Comparison of ENCODE assay signal across 32 cellular contexts in genomic region chr2:16851131-16851530, GRCh38.
"Had no signal": no experiment of that assay in that cellular context is flagged by ENCODE, and none has a peak within 500 bp of the region (broad histone marks: within the 10 kb centered on the region; RNA-seq: fewer than 3 reads in every experiment).

No MANE protein-coding gene starts in this region.

- ATAC-seq: activated CD4-positive, CD25-positive, alpha-beta regulatory T cell treated with anti-CD3 and anti-CD28 coated beads, Interleukin-2, amount 50 U/mL, for 24 hours; activated CD8-positive, alpha-beta T cell treated with anti-CD3 and anti-CD28 coated beads for 36 hours; activated naive CD4-positive, alpha-beta T cell treated with anti-CD3 and anti-CD28 coated beads, Interleukin-2, amount 50 U/mL, for 72 hours; activated T-cell treated with anti-CD3 and anti-CD28 coated beads, Interleukin-2, amount 50 U/mL, for 4 hours; activated T-cell treated with anti-CD3 and anti-CD28 coated beads, Interleukin-2, amount 50 U/mL, for 72 hours; activated T-helper 17 cell treated with anti-CD3 and anti-CD28 coated beads, Interleukin-2, amount 50 U/mL, for 72 hours; body of pancreas; WTC11 had no signal

- DNase-seq: activated CD4-positive, alpha-beta memory T cell treated with anti-CD3 and anti-CD28 coated beads for 36 hours; activated CD4-positive, alpha-beta T cell treated with anti-CD3 and anti-CD28 coated beads for 4 hours; activated CD4-positive, alpha-beta T cell treated with anti-CD3 and anti-CD28 coated beads, Interleukin-2, amount 10 ng/mL, durations not matched to agents 24 days and 14 days; activated CD4-positive, alpha-beta T cell treated with anti-CD3 and anti-CD28 coated beads, Interleukin-2, amount 50 U/mL, for 1 hour; activated CD4-positive, alpha-beta T cell treated with anti-CD3 and anti-CD28 coated beads, Interleukin-2, amount 50 U/mL, for 4 hours; activated CD4-positive, CD25-positive, alpha-beta regulatory T cell; activated CD8-positive, alpha-beta memory T cell treated with anti-CD3 and anti-CD28 coated beads, Interleukin-2, amount 50 U/mL, for 4 hours; activated CD8-positive, alpha-beta T cell treated with anti-CD3 and anti-CD28 coated beads for 36 hours; activated effector memory CD4-positive, alpha-beta T cell treated with anti-CD3 and anti-CD28 coated beads, Interleukin-2, amount 50 U/mL, for 16 hours; activated gamma-delta T cell treated with Interleukin-2 at 50 U/mL for 16 hours; activated naive CD4-positive, alpha-beta T cell; activated naive CD4-positive, alpha-beta T cell treated with anti-CD3 and anti-CD28 coated beads for 36 hours; activated naive CD4-positive, alpha-beta T cell treated with anti-CD3 and anti-CD28 coated beads, Interleukin-2, amount 50 U/mL, for 16 hours; activated naive CD8-positive, alpha-beta T cell treated with anti-CD3 and anti-CD28 coated beads for 36 hours; activated T-cell treated with anti-CD3 and anti-CD28 coated beads for 4 hours; activated T-cell treated with anti-CD3 and anti-CD28 coated beads, Interleukin-2, amount 50 U/mL, for 1 hour; activated T-cell treated with anti-CD3 and anti-CD28 coated beads, Interleukin-2, amount 50 U/mL, for 4 hours; activated T-cell treated with anti-CD3 and anti-CD28 coated beads, Interleukin-2, amount 50 U/mL, for 72 hours; adrenal gland; amniotic stem cell; aorta; body of pancreas; brain microvascular endothelial cell; central memory CD4-positive, alpha-beta T cell; cerebellar nuclear complex; T-helper 1 cell; T-helper 2 cell; T-helper 9 cell had no signal
